ENCODE assay signal across 11 cellular contexts in genomic region chr1:197919523-197920301, GRCh38. TPM values are rescaled to one million over a fixed set of nuclear protein-coding genes. Genes with fewer than 3 reads are reported as not detected.
DNase-seq lines count a peak whose midpoint lies in the region; ATAC-seq and TF ChIP-seq lines count a peak whose summit lies in the region.
"Had no signal": no experiment of that assay in that cellular context is flagged by ENCODE, and none has a peak within 500 bp of the region (broad histone marks: within the 10 kb centered on the region; RNA-seq: fewer than 3 reads in every experiment).

No MANE protein-coding gene starts in this region.

- H3K9me3 Mint-ChIP-seq in dendritic cell treated with granulocyte-macrophage colony-stimulating factor and Interleukin-4, amounts not matched to agents 40 ng/mL and 50 ng/mL, for 4 days = no peaks in the 10 kb centered on the region
- H3K9me3 Mint-ChIP-seq in endothelial cell (ENCODE audit: unreplicated experiment) = no peaks in the 10 kb centered on the region

- DNase-seq in SK-N-SH = peak; percentile 21
- peak; percentile 43 for DNase-seq in osteoblast (ENCODE audit: insufficient read length, low spot score, missing footprints)
- DNase-seq in endothelial cell (ENCODE audit: low spot score) = no peak
- no peak for DNase-seq in occipital lobe (lab: John Stamatoyannopoulos, UW)
- DNase-seq in ureter (ENCODE audit: low spot score) = no peak
- DNase-seq: kidney, NCI-H69 had no signal

- intact Hi-C loops in dendritic cell treated with granulocyte-macrophage colony-stimulating factor and Interleukin-4, amounts not matched to agents 40 ng/mL and 50 ng/mL, for 4 days (cut with micrococcal nuclease) = loop anchor here (5.0 to 10.0 kb wide), 5 partner anchors 235 to 545 kb away; partner anchors contain the start of gene NEK7

- H3K4me2 ChIP-seq in SK-N-SH (peak overlapping the region; percentile 80), osteoblast (ENCODE audit: insufficient read depth, low read length) (peak overlapping the region; percentile 95)

- TF ChIP-seq CTCF in SK-N-SH (IDR thresholded peaks at IDR 0.05) = no peak
- TF ChIP-seq CTCF in osteoblast (IDR thresholded peaks at IDR 0.05; ENCODE audit: extremely low read depth, low read depth, low read length) = no peak
- TF ChIP-seq CTCF in endothelial cell (IDR thresholded peaks at IDR 0.05; ENCODE audit: unreplicated experiment) = no peak

- H2AFZ ChIP-seq in SK-N-SH (ENCODE audit: low read depth) (no peak overlapping the region), osteoblast (ENCODE audit: low read length) (no peak overlapping the region)

- POLR2A ChIA-PET in SK-N-SH (lab: Yijun Ruan, JAX) = no interaction called here

- H3K27ac Mint-ChIP-seq in dendritic cell treated with granulocyte-macrophage colony-stimulating factor and Interleukin-4, amounts not matched to agents 40 ng/mL and 50 ng/mL, for 4 days = no peak overlapping the region
- no peak overlapping the region for H3K27ac Mint-ChIP-seq in endothelial cell (ENCODE audit: unreplicated experiment)

- H3K79me2 ChIP-seq in SK-N-SH (ENCODE audit: insufficient read depth) (peaks cover 28% of the 10 kb centered on the region), osteoblast (ENCODE audit: insufficient read depth, low read length) (no peaks in the 10 kb centered on the region)

- ATAC-seq in SK-N-SH treated with all-trans-retinoic acid at 6 μM for 48 hours = no peak
- ATAC-seq: right cardiac atrium had no signal

- H3K4me1 ChIP-seq in SK-N-SH (ENCODE audit: control insufficient read depth in 1 of 2, insufficient read depth in 2 of 2, low read depth in 1 of 2, low read length in 1 of 2) (peaks cover 0 to 23% of the 10 kb centered on the region in 2 experiments; a peak in 2 of 4 replicates), HUES64 (ENCODE audit: insufficient read depth, low read length) (peaks cover 38% of the 10 kb centered on the region), osteoblast (ENCODE audit: insufficient read depth, low read length) (peaks cover 14% of the 10 kb centered on the region)

- H3K4me1 Mint-ChIP-seq in dendritic cell treated with granulocyte-macrophage colony-stimulating factor and Interleukin-4, amounts not matched to agents 40 ng/mL and 50 ng/mL, for 4 days (ENCODE audit: low read depth) = peaks cover 60% of the 10 kb centered on the region
- peaks cover 50% of the 10 kb centered on the region for H3K4me1 Mint-ChIP-seq in endothelial cell (ENCODE audit: unreplicated experiment)

- H3K9me2 ChIP-seq in SK-N-SH = no peaks in the 10 kb centered on the region

- peaks cover 5 to 34% of the 10 kb centered on the region in 2 experiments for H3K36me3 ChIP-seq in SK-N-SH (replicated peaks in 1 of 2; ENCODE audit: control insufficient read depth in 1 of 2, insufficient read depth in 2 of 2, low read length in 1 of 2)
- no peaks in the 10 kb centered on the region for H3K36me3 ChIP-seq in HUES64 (ENCODE audit: insufficient read depth, low read length)
- H3K36me3 ChIP-seq in osteoblast (ENCODE audit: insufficient read depth, low read length) = no peaks in the 10 kb centered on the region

- peaks cover 89% of the 10 kb centered on the region for H3K27me3 Mint-ChIP-seq in dendritic cell treated with granulocyte-macrophage colony-stimulating factor and Interleukin-4, amounts not matched to agents 40 ng/mL and 50 ng/mL, for 4 days
- H3K27me3 Mint-ChIP-seq in endothelial cell (ENCODE audit: unreplicated experiment) = peaks cover 40% of the 10 kb centered on the region

- H3K9me3 ChIP-seq in SK-N-SH (no peaks in the 10 kb centered on the region), HUES64 (ENCODE audit: insufficient read depth, low read depth, low read length) (no peaks in the 10 kb centered on the region), osteoblast (ENCODE audit: low read depth, low read length) (no peaks in the 10 kb centered on the region)

- TF ChIP-seq RAD21 in SK-N-SH (IDR thresholded peaks at IDR 0.05; ENCODE audit: low read length) = no peak

- peak overlapping the region; percentile 79; the same call in 1 of the 2 replicates for H3K9ac ChIP-seq in SK-N-SH
- H3K9ac ChIP-seq in HUES64 (ENCODE audit: low read depth, low read length) = no peak overlapping the region

- peak overlapping the region; percentile 30 for H3K4me3 Mint-ChIP-seq in dendritic cell treated with granulocyte-macrophage colony-stimulating factor and Interleukin-4, amounts not matched to agents 40 ng/mL and 50 ng/mL, for 4 days
- no peak overlapping the region for H3K4me3 Mint-ChIP-seq in endothelial cell (ENCODE audit: unreplicated experiment)

- TF ChIP-seq EP300 in SK-N-SH (IDR thresholded peaks at IDR 0.05; ENCODE audit: borderline replicate concordance in 1 of 2, low read depth in 1 of 2, low read length in 1 of 2) = no peak

- peaks cover 4% of the 10 kb centered on the region for H3F3A ChIP-seq in SK-N-SH (replicated peaks; ENCODE audit: insufficient read depth)

- no peaks in the 10 kb centered on the region for H3K36me3 Mint-ChIP-seq in dendritic cell treated with granulocyte-macrophage colony-stimulating factor and Interleukin-4, amounts not matched to agents 40 ng/mL and 50 ng/mL, for 4 days (ENCODE audit: low read depth)
- H3K36me3 Mint-ChIP-seq in endothelial cell (ENCODE audit: low read depth, unreplicated experiment) = peaks cover 4% of the 10 kb centered on the region

- no peak overlapping the region for H3K27ac ChIP-seq in SK-N-SH (ENCODE audit: low read depth in 2 of 2, low read length in 1 of 2)
- H3K27ac ChIP-seq in HUES64 (ENCODE audit: low read depth, low read length) = no peak overlapping the region
- H3K27ac ChIP-seq in osteoblast (ENCODE audit: low read depth, low read length) = no peak overlapping the region

- no peaks in the 10 kb centered on the region for H3K27me3 ChIP-seq in SK-N-SH (ENCODE audit: insufficient read depth)
- peaks cover 97% of the 10 kb centered on the region for H3K27me3 ChIP-seq in HUES64 (ENCODE audit: insufficient read depth, low read length)
- peaks cover 46% of the 10 kb centered on the region for H3K27me3 ChIP-seq in osteoblast (ENCODE audit: insufficient read depth, low read length)

- WGBS in SK-N-SH (ENCODE audit: low lambda C conversion rate) = 67% methylated on average over 35 of the region's 42 CpGs
- 3% methylated on average over 38 of the region's 42 CpGs for WGBS in HUES64

- H4K20me1 ChIP-seq in SK-N-SH (ENCODE audit: insufficient read depth) (no peaks in the 10 kb centered on the region), osteoblast (ENCODE audit: insufficient read depth, low read length) (no peaks in the 10 kb centered on the region)

- H3K4me3 ChIP-seq in SK-N-SH (ENCODE audit: low read depth in 2 of 2, low read length in 1 of 2) = peak overlapping the region; percentile 81 to 91
- H3K4me3 ChIP-seq in HUES64 (ENCODE audit: low read length) = peak overlapping the region; percentile 34
- no peak overlapping the region for H3K4me3 ChIP-seq in osteoblast (ENCODE audit: insufficient read depth, low read length)

- CTCF ChIA-PET in SK-N-SH (lab: Yijun Ruan, JAX) = interaction anchor here (0.7 to 2.8 kb wide), 4 partner anchors 227 to 398 kb away, joined by 3 to 11 read pairs (median 4); no protein-coding TSS in a partner anchor

TF ChIP-seq in SK-N-SH, 30 proteins besides CTCF, POLR2A, EP300 and RAD21:
- TF ChIP-seq FOXJ3 (CRISPR knock-in tag; IDR thresholded peaks at IDR 0.05) = no peak
- no peak for TF ChIP-seq TEAD4 (IDR thresholded peaks at IDR 0.05; ENCODE audit: borderline replicate concordance, insufficient read depth)
- no peak for TF ChIP-seq GABPA (IDR thresholded peaks at IDR 0.05; ENCODE audit: low read depth)
- no peak for TF ChIP-seq MXI1 (IDR thresholded peaks at IDR 0.05; ENCODE audit: low read depth, low read length)
- TF ChIP-seq YY1 (IDR thresholded peaks at IDR 0.05; ENCODE audit: low read depth) = no peak
- no peak for TF ChIP-seq FOXM1 (IDR thresholded peaks at IDR 0.05; ENCODE audit: low read depth)
- TF ChIP-seq RFX5 (IDR thresholded peaks at IDR 0.05; ENCODE audit: low read length) = no peak
- no peak for TF ChIP-seq JUND (IDR thresholded peaks at IDR 0.05)
- no peak for TF ChIP-seq SIN3A (IDR thresholded peaks at IDR 0.05; ENCODE audit: borderline replicate concordance, low read depth, low read length)

TF ChIP-seq in SK-N-SH treated with all-trans-retinoic acid at 6 μM for 48 hours, 23 proteins besides CTCF, POLR2A, EP300 and RAD21 (continues in another document):
- no peak for TF ChIP-seq ESRRG (CRISPR knock-in tag; IDR thresholded peaks at IDR 0.05)
- TF ChIP-seq BACH2 (CRISPR knock-in tag; IDR thresholded peaks at IDR 0.05; ENCODE audit: borderline replicate concordance) = no peak
- no peak for TF ChIP-seq SNAI2 (CRISPR knock-in tag; IDR thresholded peaks at IDR 0.05)

RNA-seq across cellular contexts. Expression of gene LHX9, which starts 2.5 kb away (rescaled TPM):
- 7.3 and 8.1 TPM in 2 replicates for polyA plus RNA-seq in SK-N-SH (2012; rRNA removed)
- 4.1 and 5.6 TPM in 2 replicates for polyA plus RNA-seq in SK-N-SH (2012; cell fraction: cytosol; rRNA removed)
- polyA plus RNA-seq in SK-N-SH (2012; cell fraction: nucleus; rRNA removed) = 8.9 and 12.9 TPM in 2 replicates
- 0.10 TPM for polyA plus RNA-seq in HUES64 (2013, experiment 1 of 2)
- polyA plus RNA-seq in HUES64 (2013, experiment 2 of 2) = 0.19 TPM
- 0.59 and 1.8 TPM in 2 replicates for total RNA-seq in osteoblast
- total RNA-seq in endothelial cell (ENCODE audit: unreplicated experiment) = not detected
- total RNA-seq in occipital lobe = 0.16 TPM
- total RNA-seq in ureter = not detected

RNA-seq across cellular contexts. Expression of gene C1orf53, which starts 17.3 kb away (rescaled TPM):
- polyA plus RNA-seq in SK-N-SH (2012; rRNA removed) = 22.9 and 24.9 TPM in 2 replicates
- 29.8 and 34.4 TPM in 2 replicates for polyA plus RNA-seq in SK-N-SH (2012; cell fraction: cytosol; rRNA removed)
- polyA plus RNA-seq in SK-N-SH (2012; cell fraction: nucleus; rRNA removed) = 7.0 and 12.2 TPM in 2 replicates
- 2.8 TPM for polyA plus RNA-seq in HUES64 (2013, experiment 1 of 2)
- 3.8 TPM for polyA plus RNA-seq in HUES64 (2013, experiment 2 of 2)
- total RNA-seq in osteoblast (6.5 and 9.7 TPM in 2 replicates), endothelial cell (ENCODE audit: unreplicated experiment) (2.4 TPM), occipital lobe (not detected), ureter (1.7 TPM)

Comparison
In these comparisons a context has a peak if more than half of its experiments do, and no peak if none do; other contexts are left out.
1. DNase-seq: peak in SK-N-SH (single experiment) and osteoblast (single experiment); none in endothelial cell (single experiment), occipital lobe (single experiment) and ureter (single experiment).